ENCODE assay signal across 18 cellular contexts in genomic region chr3:31714512-31714894, GRCh38.
DNase-seq lines count a peak whose midpoint lies in the region; ATAC-seq, FAIRE-seq and TF ChIP-seq lines count a peak whose summit lies in the region.
"Had no signal": no experiment of that assay in that cellular context is flagged by ENCODE, and none has a peak within 500 bp of the region (broad histone marks: within the 10 kb centered on the region; RNA-seq: fewer than 3 reads in every experiment).

No MANE protein-coding gene starts in this region.

- H3K27ac ChIP-seq in kidney (ENCODE audit: low read depth in 2 of 2, low read length in 2 of 2) = no peak overlapping the region
- no peak overlapping the region for H3K27ac ChIP-seq in Peyer's patch
- H3K27ac ChIP-seq in body of pancreas = no peak overlapping the region
- H3K27ac ChIP-seq in CD4-positive, alpha-beta memory T cell (ENCODE audit: low read depth, low read length) = no peak overlapping the region

- H3K4me3 ChIP-seq in kidney (ENCODE audit: low read length in 2 of 2) (no peak overlapping the region), Peyer's patch (no peak overlapping the region), body of pancreas (no peak overlapping the region)
- no peak overlapping the region for H3K4me3 ChIP-seq in CD4-positive, alpha-beta memory T cell (ENCODE audit: low read length in 2 of 2)
- H3K4me3 ChIP-seq: GM23338 had no signal

- H3K9me3 ChIP-seq in kidney (ENCODE audit: control insufficient read depth in 1 of 2, low read length in 2 of 2) = peaks cover 0 to 4% of the 10 kb centered on the region in 2 donors
- H3K9me3 ChIP-seq in Peyer's patch = peaks cover 0 to 8% (median 0%) of the 10 kb centered on the region in 4 donors
- H3K9me3 ChIP-seq in body of pancreas = no peaks in the 10 kb centered on the region
- no peaks in the 10 kb centered on the region for H3K9me3 ChIP-seq in CD4-positive, alpha-beta memory T cell (ENCODE audit: control insufficient read depth in 1 of 2, low read length in 2 of 2)

- POLR2A ChIA-PET in WTC11 (lab: Charles Lee) = no interaction called here
- POLR2A ChIA-PET in CD4-positive, alpha-beta memory T cell (lab: Charles Lee; ENCODE audit: partially characterized antibody) = no interaction called here

- H3K4me1 Mint-ChIP-seq in CD14-positive monocyte = peaks cover 22% of the 10 kb centered on the region
- peaks cover 3% of the 10 kb centered on the region for H3K4me1 Mint-ChIP-seq in WTC11
- peaks cover 10% of the 10 kb centered on the region for H3K4me1 Mint-ChIP-seq in osteocyte (ENCODE audit: unreplicated experiment)
- H3K4me1 Mint-ChIP-seq in CD4-positive, alpha-beta memory T cell = peaks cover 0 to 1% (median 0%) of the 10 kb centered on the region in 4 donors
- H3K4me1 Mint-ChIP-seq: GM23338, H9 had no signal

- H3K27me3 ChIP-seq in Peyer's patch (no peaks in the 10 kb centered on the region), body of pancreas (no peaks in the 10 kb centered on the region)
- no peaks in the 10 kb centered on the region for H3K27me3 ChIP-seq in CD4-positive, alpha-beta memory T cell (ENCODE audit: insufficient read depth, low read length)

- DNase-seq in CD14-positive monocyte (ENCODE audit: low spot score) (no peak), WTC11 (ENCODE audit: low spot score) (no peak), kidney (peak; percentile 52), osteocyte (ENCODE audit: extremely low spot score, unreplicated experiment) (peak; percentile 69), Peyer's patch (no peak), body of pancreas (no peak), NOMO-1 treated with dmso at 0.1 percent for 144 hours (lab: John Stamatoyannopoulos, UW; ENCODE audit: unreplicated experiment) (no peak)
- DNase-seq in CD4-positive, alpha-beta memory T cell = no peak
- DNase-seq: CD4-positive, alpha-beta T cell; DMS153; DMS79 treated with DMSO at 0.1 percent for 48 hours; EL; H9 had no signal

- CTCF ChIA-PET in WTC11 (lab: Charles Lee) = interaction anchor here (1.1 kb wide), 1 partner anchor 9 kb away, joined by 4 read pairs; no protein-coding TSS in a partner anchor
- CTCF ChIA-PET in CD4-positive, alpha-beta memory T cell (lab: Charles Lee; ENCODE audit: partially characterized antibody) = interaction anchor here (1.1 kb wide), 1 partner anchor 10 kb away, joined by 6 read pairs; no protein-coding TSS in a partner anchor

- no peak for ATAC-seq in WTC11
- ATAC-seq in body of pancreas = no peak
- ATAC-seq: GM23338 had no signal

- TF ChIP-seq POLR2A in Peyer's patch (IDR thresholded peaks at IDR 0.05) = no peak
- no peak for TF ChIP-seq POLR2A in body of pancreas (IDR thresholded peaks at IDR 0.05)

- H3K27me3 Mint-ChIP-seq in CD14-positive monocyte (ENCODE audit: low read depth in 3 of 3) (peaks cover 0 to 2% (median 0%) of the 10 kb centered on the region in 3 donors), WTC11 (ENCODE audit: low read depth) (no peaks in the 10 kb centered on the region), osteocyte (ENCODE audit: unreplicated experiment) (no peaks in the 10 kb centered on the region)
- H3K27me3 Mint-ChIP-seq in CD4-positive, alpha-beta memory T cell = peaks cover 2 to 5% of the 10 kb centered on the region in 2 donors

- peaks cover 0 to 1% of the 10 kb centered on the region in 2 donors for H3K36me3 Mint-ChIP-seq in CD14-positive monocyte
- peaks cover 23% of the 10 kb centered on the region for H3K36me3 Mint-ChIP-seq in WTC11
- peaks cover 5% of the 10 kb centered on the region for H3K36me3 Mint-ChIP-seq in osteocyte (ENCODE audit: unreplicated experiment)
- no peaks in the 10 kb centered on the region for H3K36me3 Mint-ChIP-seq in CD4-positive, alpha-beta memory T cell

- intact Hi-C loops in CD14-positive monocyte (cut with micrococcal nuclease) = no loop called here
- intact Hi-C loops in kidney (cut with DNase I) = no loop called here
- intact Hi-C loops in body of pancreas (cut with DNase I) = no loop called here
- intact Hi-C loops in CD4-positive, alpha-beta memory T cell (cut with micrococcal nuclease) = no loop called here

- H3K27ac Mint-ChIP-seq in CD14-positive monocyte (peak overlapping the region in 3 of 7 donors; percentile 53 to 81 (median 72)), WTC11 (peak overlapping the region; percentile 20), osteocyte (ENCODE audit: unreplicated experiment) (no peak overlapping the region)
- H3K27ac Mint-ChIP-seq in CD4-positive, alpha-beta memory T cell = no peak overlapping the region
- H3K27ac Mint-ChIP-seq: CD4-positive, alpha-beta T cell; GM23338 had no signal

- H3K4me1 ChIP-seq in kidney (ENCODE audit: control insufficient read depth in 1 of 2, insufficient read depth in 1 of 2, low read depth in 1 of 2, low read length in 2 of 2) (no peaks in the 10 kb centered on the region), Peyer's patch (no peaks in the 10 kb centered on the region), body of pancreas (no peaks in the 10 kb centered on the region)
- no peaks in the 10 kb centered on the region for H3K4me1 ChIP-seq in CD4-positive, alpha-beta memory T cell (ENCODE audit: insufficient read depth, low read length)

- no peak overlapping the region for H3K9ac ChIP-seq in kidney (ENCODE audit: low read length in 2 of 2)

- 85 to 94% methylated on average over 9 to 10 of the region's 10 CpGs for WGBS in body of pancreas, 2 donors

- peaks cover 0 to 7% (median 3%) of the 10 kb centered on the region in 7 donors for H3K9me3 Mint-ChIP-seq in CD14-positive monocyte
- peaks cover 17% of the 10 kb centered on the region for H3K9me3 Mint-ChIP-seq in WTC11
- no peaks in the 10 kb centered on the region for H3K9me3 Mint-ChIP-seq in osteocyte (ENCODE audit: unreplicated experiment)
- H3K9me3 Mint-ChIP-seq in CD4-positive, alpha-beta memory T cell = peaks cover 0 to 2% (median 0%) of the 10 kb centered on the region in 8 donors

- FAIRE-seq in kidney (lab: Jason Lieb, UNC) = no peak
- FAIRE-seq: A204.1, D721Med, G401.6, GM12891 had no signal

- peak overlapping the region; percentile 52 to 76 for H3K4me3 Mint-ChIP-seq in CD14-positive monocyte
- H3K4me3 Mint-ChIP-seq in WTC11 = no peak overlapping the region
- H3K4me3 Mint-ChIP-seq in osteocyte (ENCODE audit: unreplicated experiment) = no peak overlapping the region
- H3K4me3 Mint-ChIP-seq in CD4-positive, alpha-beta memory T cell = no peak overlapping the region
- H3K4me3 Mint-ChIP-seq: CD4-positive, alpha-beta T cell; GM23338; H9 had no signal

- H3K36me3 ChIP-seq in kidney (ENCODE audit: control insufficient read depth in 1 of 2, insufficient read depth in 2 of 2, low read length in 2 of 2) (no peaks in the 10 kb centered on the region), Peyer's patch (no peaks in the 10 kb centered on the region), body of pancreas (replicated peaks in 1 of 2; ENCODE audit: insufficient read depth in 1 of 2, low read depth in 2 of 2) (no peaks in the 10 kb centered on the region)
- H3K36me3 ChIP-seq in CD4-positive, alpha-beta memory T cell (ENCODE audit: insufficient read depth, low read length) = no peaks in the 10 kb centered on the region

- TF ChIP-seq CTCF in CD14-positive monocyte (IDR thresholded peaks at IDR 0.05) (no peak), WTC11 (IDR thresholded peaks at IDR 0.05) (no peak), kidney (IDR thresholded peaks at IDR 0.05; ENCODE audit: borderline replicate concordance, extremely low read depth, insufficient read depth) (no peak), osteocyte (IDR thresholded peaks at IDR 0.05) (no peak), Peyer's patch (IDR thresholded peaks at IDR 0.05) (no peak), body of pancreas (IDR thresholded peaks at IDR 0.05) (no peak)

TF ChIP-seq in WTC11, 78 proteins besides CTCF, POLR2A, EP300 and RAD21:
- TF ChIP-seq ZNF396 (CRISPR knock-in tag; IDR thresholded peaks at IDR 0.05; ENCODE audit: borderline replicate concordance) (no peak), TCF7 (CRISPR knock-in tag; IDR thresholded peaks at IDR 0.05; ENCODE audit: low read depth) (no peak), ZNF219 (CRISPR knock-in tag; IDR thresholded peaks at IDR 0.05; ENCODE audit: borderline replicate concordance) (no peak), SP1 (CRISPR knock-in tag; conservative IDR thresholded peaks at IDR 0.05) (no peak), AFF4 (CRISPR knock-in tag; IDR thresholded peaks at IDR 0.05; ENCODE audit: borderline replicate concordance) (no peak)

Comparison
In these comparisons a context has a peak if more than half of its experiments do, and no peak if none do; other contexts are left out.
1. DNase-seq: peak in kidney (single experiment) and osteocyte (single experiment); none in CD14-positive monocyte (single experiment), WTC11 (single experiment), Peyer's patch (0 of 3), body of pancreas (0 of 4), CD4-positive, alpha-beta memory T cell (0 of 5) and NOMO-1 treated with dmso at 0.1 percent for 144 hours (single experiment).
2. H3K4me3 Mint-ChIP-seq: peak in CD14-positive monocyte (2 of 2); none in WTC11 (single experiment), osteocyte (single experiment) and CD4-positive, alpha-beta memory T cell (0 of 8).